ENCODE assay signal across 21 cellular contexts in genomic region chr15:77716632-77717343, GRCh38.
"Had no signal": no experiment of that assay in that cellular context is flagged by ENCODE, and none has a peak within 500 bp of the region (broad histone marks: within the 10 kb centered on the region; RNA-seq: fewer than 3 reads in every experiment).

No MANE protein-coding gene starts in this region.

- H3K36me3 ChIP-seq: gastrocnemius medialis, heart left ventricle, ovary had no signal

- H3K9me3 Mint-ChIP-seq: activated CD4-positive, alpha-beta memory T cell treated with anti-CD3 and anti-CD28 coated beads, Interleukin-2, amount 10 ng/mL, durations not matched to agents 7 days and 5 days; activated naive CD8-positive, alpha-beta T cell treated with anti-CD3 and anti-CD28 coated beads for 36 hours; neural crest cell; stimulated activated effector memory CD8-positive, alpha-beta T cell treated with anti-CD3 and anti-CD28 coated beads, Interleukin-12 subunit alpha, Interleukin-12 subunit beta, amount 100 ng/mL, for 72 hours; type B pancreatic cell had no signal

- H3K27ac Mint-ChIP-seq: activated CD4-positive, alpha-beta memory T cell treated with anti-CD3 and anti-CD28 coated beads, Interleukin-2, amount 10 ng/mL, durations not matched to agents 7 days and 5 days; activated CD8-positive, alpha-beta memory T cell treated with anti-CD3 and anti-CD28 coated beads, Interleukin-2, amount 10 ng/mL, durations not matched to agents 7 days and 5 days; activated naive CD8-positive, alpha-beta T cell treated with anti-CD3 and anti-CD28 coated beads for 36 hours; immature natural killer cell; stimulated activated effector memory CD8-positive, alpha-beta T cell treated with anti-CD3 and anti-CD28 coated beads, Interleukin-12 subunit alpha, Interleukin-12 subunit beta, amount 100 ng/mL, for 72 hours; type B pancreatic cell had no signal

- H3K4me3 ChIP-seq: body of pancreas, coronary artery, gastrocnemius medialis, heart left ventricle, ovary, smooth muscle cell, testis had no signal

- ATAC-seq: activated CD8-positive, alpha-beta memory T cell treated with anti-CD3 and anti-CD28 coated beads, Interleukin-2, amount 10 ng/mL, durations not matched to agents 7 days and 5 days; body of pancreas; esophagus mucosa; gastrocnemius medialis; heart left ventricle; left ventricle myocardium superior; sciatic nerve; stimulated activated effector memory CD8-positive, alpha-beta T cell treated with anti-CD3 and anti-CD28 coated beads, Interleukin-12 subunit alpha, Interleukin-12 subunit beta, amount 100 ng/mL, for 72 hours had no signal

- H3K27ac ChIP-seq: body of pancreas, coronary artery, gastrocnemius medialis, heart left ventricle, ovary, testis had no signal

- H3K9me3 ChIP-seq: body of pancreas, gastrocnemius medialis, heart left ventricle, ovary, testis had no signal

- H3K36me3 Mint-ChIP-seq: activated CD8-positive, alpha-beta memory T cell treated with anti-CD3 and anti-CD28 coated beads, Interleukin-2, amount 10 ng/mL, durations not matched to agents 7 days and 5 days; activated naive CD8-positive, alpha-beta T cell treated with anti-CD3 and anti-CD28 coated beads for 36 hours; immature natural killer cell; stimulated activated effector memory CD8-positive, alpha-beta T cell treated with anti-CD3 and anti-CD28 coated beads, Interleukin-12 subunit alpha, Interleukin-12 subunit beta, amount 100 ng/mL, for 72 hours; type B pancreatic cell had no signal

- H3K4me3 Mint-ChIP-seq: activated CD4-positive, alpha-beta memory T cell treated with anti-CD3 and anti-CD28 coated beads, Interleukin-2, amount 10 ng/mL, durations not matched to agents 7 days and 5 days; activated CD8-positive, alpha-beta memory T cell treated with anti-CD3 and anti-CD28 coated beads, Interleukin-2, amount 10 ng/mL, durations not matched to agents 7 days and 5 days; activated naive CD8-positive, alpha-beta T cell treated with anti-CD3 and anti-CD28 coated beads for 36 hours; immature natural killer cell; neural crest cell; stimulated activated effector memory CD8-positive, alpha-beta T cell treated with anti-CD3 and anti-CD28 coated beads, Interleukin-12 subunit alpha, Interleukin-12 subunit beta, amount 100 ng/mL, for 72 hours; type B pancreatic cell had no signal

- H3K4me2 ChIP-seq: smooth muscle cell had no signal

- H3K27me3 ChIP-seq: body of pancreas, ovary, testis had no signal

- H3K4me1 ChIP-seq: body of pancreas, gastrocnemius medialis, heart left ventricle, testis had no signal

- DNase-seq: activated CD4-positive, alpha-beta memory T cell treated with anti-CD3 and anti-CD28 coated beads, Interleukin-2, amount 10 ng/mL, durations not matched to agents 7 days and 5 days; activated CD4-positive, alpha-beta T cell treated with anti-CD3 and anti-CD28 coated beads for 48 hours; activated CD4-positive, CD25-positive, alpha-beta regulatory T cell; activated CD8-positive, alpha-beta memory T cell treated with anti-CD3 and anti-CD28 coated beads, Interleukin-2, amount 10 ng/mL, durations not matched to agents 7 days and 5 days; activated naive CD8-positive, alpha-beta T cell treated with anti-CD3 and anti-CD28 coated beads for 36 hours; amniotic stem cell; body of pancreas; gastrocnemius medialis; heart left ventricle; immature natural killer cell; left ventricle myocardium superior; ovary; stimulated activated CD4-positive, alpha-beta T cell treated with anti-CD3 and anti-CD28 coated beads, Interleukin-4, amount 100 ng/mL, for 1 hour; testis had no signal

- H3K4me1 Mint-ChIP-seq: activated CD4-positive, alpha-beta memory T cell treated with anti-CD3 and anti-CD28 coated beads, Interleukin-2, amount 10 ng/mL, durations not matched to agents 7 days and 5 days; activated CD8-positive, alpha-beta memory T cell treated with anti-CD3 and anti-CD28 coated beads, Interleukin-2, amount 10 ng/mL, durations not matched to agents 7 days and 5 days; activated naive CD8-positive, alpha-beta T cell treated with anti-CD3 and anti-CD28 coated beads for 36 hours; immature natural killer cell; stimulated activated effector memory CD8-positive, alpha-beta T cell treated with anti-CD3 and anti-CD28 coated beads, Interleukin-12 subunit alpha, Interleukin-12 subunit beta, amount 100 ng/mL, for 72 hours had no signal
